29 cellular contexts compared by ENCODE assay signal in genomic region chr10:77093126-77093525, GRCh38.
DNase-seq lines count a peak whose midpoint lies in the region; ATAC-seq and TF ChIP-seq lines count a peak whose summit lies in the region.
"Had no signal": no experiment of that assay in that cellular context is flagged by ENCODE, and none has a peak within 500 bp of the region (broad histone marks: within the 10 kb centered on the region; RNA-seq: fewer than 3 reads in every experiment).

No MANE protein-coding gene starts in this region.

- no peaks in the 10 kb centered on the region for H3F3A ChIP-seq in SK-N-SH (replicated peaks; ENCODE audit: insufficient read depth)

- DNase-seq in SK-N-SH (no peak), SK-N-DZ (ENCODE audit: low spot score) (peak; percentile 33), NK-92 (lab: John Stamatoyannopoulos, UW; ENCODE audit: unreplicated experiment) (no peak)
- DNase-seq: 8988T; ACHN; AML-193; BE2C; C1 segment of cervical spinal cord; Caco-2; Calu3; CD4-positive, alpha-beta memory T cell; CD4-positive, alpha-beta T cell; CD4-positive, CD25-positive, alpha-beta regulatory T cell; CD8-positive, alpha-beta memory T cell; CD8-positive, alpha-beta T cell; COR-L47; DMS 273 treated with DMSO at 0.1 percent for 48 hours; DMS153; DMS53; DMS79; DMS79 treated with DMSO at 0.1 percent for 48 hours; DND-41; EL had no signal

- H4K20me1 ChIP-seq in SK-N-SH (ENCODE audit: insufficient read depth) = no peaks in the 10 kb centered on the region
- H4K20me1 ChIP-seq: BLaER1; BLaER1 treated with 17β-estradiol and CSF1 and Interleukin-3, amounts not matched to agents 10 nM and 100 nM had no signal

- no peak overlapping the region for H3K4me2 ChIP-seq in SK-N-SH
- H3K4me2 ChIP-seq: A549; BLaER1; BLaER1 treated with 17β-estradiol and CSF1 and Interleukin-3, amounts not matched to agents 10 nM and 100 nM had no signal

- CTCF ChIA-PET in SK-N-SH (lab: Yijun Ruan, JAX) = interaction anchor here (0.5 to 1.1 kb wide), 4 partner anchors 16 to 194 kb away, joined by 3 to 4 read pairs (median 3); no protein-coding TSS in a partner anchor

- no peaks in the 10 kb centered on the region for H3K79me2 ChIP-seq in SK-N-SH (ENCODE audit: insufficient read depth)

- no peak overlapping the region for H3K9ac ChIP-seq in SK-N-SH
- H3K9ac ChIP-seq: BLaER1; BLaER1 treated with 17β-estradiol and CSF1 and Interleukin-3, amounts not matched to agents 10 nM and 100 nM had no signal

- no peak overlapping the region for H2AFZ ChIP-seq in SK-N-SH (ENCODE audit: low read depth)

- peak in 1 of 2 experiments; percentile 79; a peak in 1 of 4 replicates for TF ChIP-seq EP300 in SK-N-SH (IDR thresholded peaks at IDR 0.05; ENCODE audit: borderline replicate concordance in 1 of 2, low read depth in 1 of 2, low read length in 1 of 2)

- H3K9me2 ChIP-seq in SK-N-SH = no peaks in the 10 kb centered on the region

- POLR2A ChIA-PET in SK-N-SH (lab: Yijun Ruan, JAX) = interaction anchor here (0.6 kb wide), 1 partner anchor 35 kb away, joined by 3 read pairs; no protein-coding TSS in a partner anchor

- peaks cover 0 to 38% of the 10 kb centered on the region in 2 experiments; a peak in 2 of 4 replicates for H3K4me1 ChIP-seq in SK-N-SH (ENCODE audit: control insufficient read depth in 1 of 2, insufficient read depth in 2 of 2, low read depth in 1 of 2, low read length in 1 of 2)
- H3K4me1 ChIP-seq: A549 had no signal

- H3K27ac ChIP-seq in SK-N-SH (ENCODE audit: low read depth in 2 of 2, low read length in 1 of 2) = peak overlapping the region in 1 of 2 experiments; percentile 100; a peak in 2 of 4 replicates
- H3K27ac ChIP-seq: 22Rv1; A549; BLaER1; BLaER1 treated with 17β-estradiol and CSF1 and Interleukin-3, amounts not matched to agents 10 nM and 100 nM; C4-2B had no signal

- 79% methylated on average over 2 of the region's 2 CpGs for WGBS in SK-N-SH (ENCODE audit: low lambda C conversion rate)

- peaks cover 3 to 32% of the 10 kb centered on the region in 2 experiments for H3K36me3 ChIP-seq in SK-N-SH (replicated peaks in 1 of 2; ENCODE audit: control insufficient read depth in 1 of 2, insufficient read depth in 2 of 2, low read length in 1 of 2)
- H3K36me3 ChIP-seq: BE2C, BLaER1 had no signal

- TF ChIP-seq CTCF in SK-N-SH (IDR thresholded peaks at IDR 0.05) = no peak

- no peak overlapping the region for H3K4me3 ChIP-seq in SK-N-SH (ENCODE audit: low read depth in 2 of 2, low read length in 1 of 2)
- H3K4me3 ChIP-seq: A549; BLaER1; BLaER1 treated with 17β-estradiol and CSF1 and Interleukin-3, amounts not matched to agents 10 nM and 100 nM had no signal

- no peak for ATAC-seq in SK-N-SH treated with all-trans-retinoic acid at 6 μM for 48 hours
- ATAC-seq: A549; CD8-positive, alpha-beta T cell had no signal

- H3K9me3 ChIP-seq in SK-N-SH = no peaks in the 10 kb centered on the region
- H3K9me3 ChIP-seq: A549; BE2C; BLaER1; BLaER1 treated with 17β-estradiol and CSF1 and Interleukin-3, amounts not matched to agents 10 nM and 100 nM; Caco-2 had no signal

- H3K27me3 ChIP-seq in SK-N-SH (ENCODE audit: insufficient read depth) = no peaks in the 10 kb centered on the region
- H3K27me3 ChIP-seq: BE2C; BLaER1; BLaER1 treated with 17β-estradiol and CSF1 and Interleukin-3, amounts not matched to agents 10 nM and 100 nM had no signal

- no peak for TF ChIP-seq RAD21 in SK-N-SH (IDR thresholded peaks at IDR 0.05; ENCODE audit: low read length)

TF ChIP-seq in SK-N-SH, 30 proteins besides CTCF, POLR2A, EP300 and RAD21:
- no peak for TF ChIP-seq IRF3 (IDR thresholded peaks at IDR 0.05; ENCODE audit: low read depth, low read length)
- peak; percentile 80 for TF ChIP-seq GATA2 (CRISPR knock-in tag; IDR thresholded peaks at IDR 0.05)
- TF ChIP-seq GABPA (IDR thresholded peaks at IDR 0.05; ENCODE audit: low read depth) = no peak
- TF ChIP-seq USF2 (IDR thresholded peaks at IDR 0.05; ENCODE audit: borderline replicate concordance, low read depth, low read length) = no peak
- no peak for TF ChIP-seq ZBTB33 (IDR thresholded peaks at IDR 0.05; ENCODE audit: borderline replicate concordance, low read depth)

TF ChIP-seq in SK-N-SH treated with all-trans-retinoic acid at 6 μM for 48 hours, 23 proteins besides CTCF, POLR2A, EP300 and RAD21:
- TF ChIP-seq TSHZ2 (CRISPR knock-in tag; IDR thresholded peaks at IDR 0.05) (no peak), TOX (CRISPR knock-in tag; IDR thresholded peaks at IDR 0.05; ENCODE audit: borderline replicate concordance) (no peak)
TF ChIP-seq in SK-N-SH treated with all-trans-retinoic acid at 6 μM for 48 hours: peak in this region for 0.
